ENCODE assay signal across 8 cellular contexts in the genomic region with DNA sequence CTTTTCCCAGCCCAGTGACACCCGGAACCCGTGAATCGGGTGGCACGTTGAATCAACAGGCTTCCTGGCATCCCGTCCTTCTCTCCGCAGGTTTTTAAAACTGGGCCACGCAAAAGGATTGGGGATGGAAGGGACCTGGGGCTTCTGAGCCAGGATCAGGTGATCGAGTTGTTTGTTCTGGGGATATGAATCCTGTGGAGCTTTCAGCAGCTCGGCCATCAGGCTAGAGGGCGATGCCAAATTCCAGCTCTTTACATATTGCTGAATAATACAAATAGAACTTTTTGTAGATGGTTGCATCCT. TPM values are rescaled to one million over a fixed set of nuclear protein-coding genes. Genes with fewer than 3 reads are reported as not detected.
DNase-seq lines count a peak whose midpoint lies in the region; ATAC-seq and TF ChIP-seq lines count a peak whose summit lies in the region.

No MANE protein-coding gene starts in this region.

- peak overlapping the region; percentile 83 for H3K4me3 ChIP-seq in lower lobe of right lung
- peak overlapping the region; percentile 76 for H3K4me3 ChIP-seq in urinary bladder (ENCODE audit: low read depth, low read length)

- CTCF ChIA-PET in GM10248 (lab: Yijun Ruan, JAX): interaction anchor here (0.7 to 4.2 kb wide), 6 partner anchors 13 to 455 kb away, joined by 3 to 43 read pairs (median 10); a partner anchor contains a TSS

- no peaks in the 10 kb centered on the region for H3K27me3 ChIP-seq in lower lobe of right lung (ENCODE audit: low read depth)

- peaks cover 64% of the 10 kb centered on the region for H3K4me1 Mint-ChIP-seq in activated naive CD4-positive, alpha-beta T cell treated with anti-CD3 and anti-CD28 coated beads, Interleukin-2, amount 50 U/mL, for 24 hours

- POLR2A ChIA-PET in GM10248 (lab: Yijun Ruan, JAX): interaction anchor here (0.9 to 1.4 kb wide), 4 partner anchors 16 to 180 kb away, joined by 3 to 4 read pairs (median 3); a partner anchor contains a TSS

- H3K9me3 Mint-ChIP-seq in activated naive CD4-positive, alpha-beta T cell treated with anti-CD3 and anti-CD28 coated beads, Interleukin-2, amount 50 U/mL, for 24 hours: no peaks in the 10 kb centered on the region

- H3K27me3 Mint-ChIP-seq in activated naive CD4-positive, alpha-beta T cell treated with anti-CD3 and anti-CD28 coated beads, Interleukin-2, amount 50 U/mL, for 24 hours: no peaks in the 10 kb centered on the region

- H3K36me3 Mint-ChIP-seq in activated naive CD4-positive, alpha-beta T cell treated with anti-CD3 and anti-CD28 coated beads, Interleukin-2, amount 50 U/mL, for 24 hours: peaks cover 11% of the 10 kb centered on the region

- peak in 1 of 2 donors; percentile 10 for ATAC-seq in lower lobe of right lung

- peak overlapping the region; percentile 99 for H3K4me3 Mint-ChIP-seq in activated naive CD4-positive, alpha-beta T cell treated with anti-CD3 and anti-CD28 coated beads, Interleukin-2, amount 50 U/mL, for 24 hours

- under 1% methylated on average over 10 of the region's 10 CpGs for WGBS in urinary bladder

- TF ChIP-seq CTCF in lower lobe of right lung (IDR thresholded peaks at IDR 0.05) (no peak), GM10248 (IDR thresholded peaks at IDR 0.05; ENCODE audit: control extremely low read depth, extremely low read depth, low read depth, missing control alignments) (no peak)

- peak overlapping the region; percentile 98 for H3K27ac ChIP-seq in angular gyrus (ENCODE audit: low read depth, low read length)
- H3K27ac ChIP-seq in lower lobe of right lung: peak overlapping the region; percentile 97
- H3K27ac ChIP-seq in urinary bladder (ENCODE audit: low read depth): peak overlapping the region; percentile 98

- peak overlapping the region; percentile 100 for H3K27ac Mint-ChIP-seq in activated naive CD4-positive, alpha-beta T cell treated with anti-CD3 and anti-CD28 coated beads, Interleukin-2, amount 50 U/mL, for 24 hours

- intact Hi-C loops in lower lobe of right lung (cut with DNase I): no loop called here

- DNase-seq in activated naive CD4-positive, alpha-beta T cell treated with anti-CD3 and anti-CD28 coated beads, Interleukin-2, amount 50 U/mL, for 16 hours: no peak
- DNase-seq in lower lobe of right lung (no peak), NCI-H187 treated with DMSO at 0.1 percent for 48 hours (lab: John Stamatoyannopoulos, UW) (no peak), GM10248 (ENCODE audit: extremely low spot score) (no peak), NOMO-1 (lab: John Stamatoyannopoulos, UW; ENCODE audit: unreplicated experiment in 2 of 2) (no peak)

- H3K36me3 ChIP-seq in lower lobe of right lung (peaks cover 25% of the 10 kb centered on the region), urinary bladder (ENCODE audit: insufficient read depth) (peaks cover 3% of the 10 kb centered on the region)

- H3K4me1 ChIP-seq in lower lobe of right lung (peaks cover 40% of the 10 kb centered on the region), urinary bladder (ENCODE audit: insufficient read depth) (peaks cover 5% of the 10 kb centered on the region)

- H3K9me3 ChIP-seq in lower lobe of right lung: no peaks in the 10 kb centered on the region

RNA-seq across cellular contexts. Expression of a gene that starts 0.5 kb away (rescaled TPM):
- total RNA-seq in lower lobe of right lung (60.3 TPM), urinary bladder (47.2 TPM)
- polyA plus RNA-seq in urinary bladder: 42.1 TPM

RNA-seq across cellular contexts. Expression of a gene that starts 0.8 kb away (rescaled TPM):
- total RNA-seq in lower lobe of right lung (48.8 TPM), urinary bladder (35.8 TPM)
- polyA plus RNA-seq in urinary bladder: 73.1 TPM

RNA-seq across cellular contexts. Expression of a gene that starts 17.5 kb away (rescaled TPM):
- 138 TPM for total RNA-seq in lower lobe of right lung
- 66.6 TPM for total RNA-seq in urinary bladder
- polyA plus RNA-seq in urinary bladder: 42.1 TPM

RNA-seq across cellular contexts. Expression of a gene that starts 48.5 kb away (rescaled TPM):
- total RNA-seq in lower lobe of right lung (14.1 TPM), urinary bladder (13.0 TPM)
- 2.4 TPM for polyA plus RNA-seq in urinary bladder

RNA-seq across cellular contexts. Expression of a gene that starts 49.2 kb away (rescaled TPM):
- total RNA-seq in lower lobe of right lung (4.4 TPM), urinary bladder (1.7 TPM)
- 1.8 TPM for polyA plus RNA-seq in urinary bladder
